Comparison of ENCODE assay signal across 8 cellular contexts in the genomic region with DNA sequence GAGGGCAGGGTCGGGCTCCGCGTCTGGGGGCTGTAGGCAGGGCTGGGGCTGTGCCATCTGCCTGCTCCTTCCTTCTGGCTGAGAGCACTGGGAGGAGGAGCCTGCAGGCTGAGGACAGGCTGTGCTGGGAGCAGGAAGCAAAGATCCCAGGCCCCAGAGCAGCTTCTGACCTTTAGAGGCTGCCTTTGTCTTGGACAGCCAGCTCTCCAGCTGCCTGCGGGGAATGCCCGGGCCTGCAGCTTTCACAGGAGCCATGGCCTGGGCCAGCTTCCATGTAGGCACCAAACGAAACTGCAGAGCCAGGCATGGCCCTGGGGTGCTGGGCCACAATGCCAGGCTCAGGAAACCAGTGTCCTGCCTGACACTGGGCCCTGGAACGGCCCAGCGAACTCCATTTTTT.
DNase-seq lines count a peak whose midpoint lies in the region; ATAC-seq and TF ChIP-seq lines count a peak whose summit lies in the region.

No MANE protein-coding gene starts in this region.

- H3K4me1 Mint-ChIP-seq in glutamatergic neuron (ENCODE audit: low read depth, unreplicated experiment): peaks cover 11% of the 10 kb centered on the region

- no peak overlapping the region for H3K4me3 Mint-ChIP-seq in glutamatergic neuron (ENCODE audit: unreplicated experiment)

- peak overlapping the region; percentile 92 for H3K27ac Mint-ChIP-seq in glutamatergic neuron (ENCODE audit: unreplicated experiment)

- peak overlapping the region; percentile 40; the same call in 1 of the 2 replicates for H3K4me2 ChIP-seq in SK-N-SH
- H3K4me2 ChIP-seq in osteoblast (ENCODE audit: insufficient read depth, low read length): no peak overlapping the region
- H3K4me2 ChIP-seq in OCI-LY7 (ENCODE audit: low read length): no peak overlapping the region

- CTCF ChIA-PET in SK-N-SH (lab: Yijun Ruan, JAX): no interaction called here
- CTCF ChIA-PET in OCI-LY7 (lab: Charles Lee; ENCODE audit: unreplicated experiment): no interaction called here

- no peak for TF ChIP-seq CTCF in SK-N-SH (IDR thresholded peaks at IDR 0.05)
- TF ChIP-seq CTCF in glutamatergic neuron (IDR thresholded peaks at IDR 0.05; ENCODE audit: partially characterized antibody, unreplicated experiment): no peak
- TF ChIP-seq CTCF in osteoblast (IDR thresholded peaks at IDR 0.05; ENCODE audit: extremely low read depth, low read depth, low read length): no peak
- no peak for TF ChIP-seq CTCF in OCI-LY7 (conservative IDR thresholded peaks at IDR 0.05; ENCODE audit: low read length)

- BruUV-seq in OCI-LY7 (replicated peaks; lab: Mats Ljungman, UMichigan): no TSS peak

- H3K9me2 ChIP-seq in SK-N-SH (no peaks in the 10 kb centered on the region), OCI-LY7 (ENCODE audit: insufficient read depth, low read length) (no peaks in the 10 kb centered on the region)

- POLR2A ChIA-PET in SK-N-SH (lab: Yijun Ruan, JAX): interaction anchor here (0.6 to 0.7 kb wide), 3 partner anchors 22 to 78 kb away, joined by 3 to 5 read pairs (median 3); no protein-coding TSS in a partner anchor
- POLR2A ChIA-PET in OCI-LY7 (lab: Charles Lee): no interaction called here

- DNase-seq in Ammon's horn (ENCODE audit: low spot score): peak; percentile 87
- DNase-seq in SK-N-SH: peak; percentile 74
- DNase-seq in glutamatergic neuron: peak; percentile 66
- peak; percentile 78 for DNase-seq in osteoblast (ENCODE audit: insufficient read length, low spot score, missing footprints)
- DNase-seq in activated effector memory CD4-positive, alpha-beta T cell treated with anti-CD3 and anti-CD28 coated beads, Interleukin-2, amount 50 U/mL, for 16 hours: no peak
- DNase-seq in OCI-LY7 (ENCODE audit: low spot score): no peak

- H3K9me3 Mint-ChIP-seq in glutamatergic neuron (ENCODE audit: unreplicated experiment): peaks cover 4% of the 10 kb centered on the region

- peak overlapping the region; percentile 31; the same call in 1 of the 2 replicates for H3K9ac ChIP-seq in SK-N-SH

- intact Hi-C loops in OCI-LY7 (cut with micrococcal nuclease; ENCODE audit: unreplicated experiment): no loop called here

- H4K20me1 ChIP-seq in SK-N-SH (ENCODE audit: insufficient read depth) (no peaks in the 10 kb centered on the region), osteoblast (ENCODE audit: insufficient read depth, low read length) (no peaks in the 10 kb centered on the region), OCI-LY7 (ENCODE audit: insufficient read depth, low read length) (no peaks in the 10 kb centered on the region)

- peaks cover 4% of the 10 kb centered on the region for H3F3A ChIP-seq in SK-N-SH (replicated peaks; ENCODE audit: insufficient read depth)

- H3K27ac ChIP-seq in SK-N-SH (ENCODE audit: low read depth in 2 of 2, low read length in 1 of 2) (peak overlapping the region; percentile 33 to 84; a peak in 3 of 4 replicates), osteoblast (ENCODE audit: low read depth, low read length) (peak overlapping the region; percentile 12), OCI-LY7 (ENCODE audit: low read depth, low read length, poor library complexity, severe bottlenecking) (no peak overlapping the region)

- H3K4me3 ChIP-seq in SK-N-SH (ENCODE audit: low read depth in 2 of 2, low read length in 1 of 2) (no peak overlapping the region), osteoblast (ENCODE audit: insufficient read depth, low read length) (no peak overlapping the region), OCI-LY7 (ENCODE audit: low read depth, low read length, poor library complexity, severe bottlenecking) (no peak overlapping the region)

- peaks cover 6 to 11% of the 10 kb centered on the region in 2 experiments; a peak in 2 of 4 replicates for H3K4me1 ChIP-seq in SK-N-SH (ENCODE audit: control insufficient read depth in 1 of 2, insufficient read depth in 2 of 2, low read depth in 1 of 2, low read length in 1 of 2)
- peaks cover 3% of the 10 kb centered on the region for H3K4me1 ChIP-seq in osteoblast (ENCODE audit: insufficient read depth, low read length)
- peaks cover 20% of the 10 kb centered on the region for H3K4me1 ChIP-seq in OCI-LY7 (ENCODE audit: insufficient read depth, low read length, poor library complexity, severe bottlenecking)

- 54% methylated on average over 6 of the region's 8 CpGs for WGBS in SK-N-SH (ENCODE audit: low lambda C conversion rate)

- H2AFZ ChIP-seq in SK-N-SH (ENCODE audit: low read depth) (peak overlapping the region; percentile 93; the same call in 1 of the 2 replicates), osteoblast (ENCODE audit: low read length) (peak overlapping the region; percentile 96), OCI-LY7 (ENCODE audit: low read length) (no peak overlapping the region)

- ATAC-seq in HG02973 (IDR thresholded peaks at IDR 0.05; ENCODE audit: unreplicated experiment): no peak
- no peak for ATAC-seq in GM19463 (IDR thresholded peaks at IDR 0.05; ENCODE audit: unreplicated experiment)

- no peaks in the 10 kb centered on the region for H3K79me2 ChIP-seq in SK-N-SH (ENCODE audit: insufficient read depth)
- H3K79me2 ChIP-seq in osteoblast (ENCODE audit: insufficient read depth, low read length): no peaks in the 10 kb centered on the region
- H3K79me2 ChIP-seq in OCI-LY7 (ENCODE audit: insufficient read depth, low read depth, low read length): no peaks in the 10 kb centered on the region

- TF ChIP-seq RAD21 in SK-N-SH (IDR thresholded peaks at IDR 0.05; ENCODE audit: low read length): no peak

- peaks cover 2% of the 10 kb centered on the region for H3K27me3 Mint-ChIP-seq in glutamatergic neuron (ENCODE audit: unreplicated experiment)

- H3K9me3 ChIP-seq in SK-N-SH (no peaks in the 10 kb centered on the region), osteoblast (ENCODE audit: low read depth, low read length) (no peaks in the 10 kb centered on the region), OCI-LY7 (ENCODE audit: low read length) (peaks cover 8% of the 10 kb centered on the region; the same call in 1 of the 2 replicates)

- no peak for TF ChIP-seq EP300 in SK-N-SH (IDR thresholded peaks at IDR 0.05; ENCODE audit: borderline replicate concordance in 1 of 2, low read depth in 1 of 2, low read length in 1 of 2)

- H3K27me3 ChIP-seq in SK-N-SH (ENCODE audit: insufficient read depth) (no peaks in the 10 kb centered on the region), osteoblast (ENCODE audit: insufficient read depth, low read length) (no peaks in the 10 kb centered on the region)

- no peaks in the 10 kb centered on the region for H3K36me3 Mint-ChIP-seq in glutamatergic neuron (ENCODE audit: unreplicated experiment)

- no peaks in the 10 kb centered on the region for H3K36me3 ChIP-seq in SK-N-SH (replicated peaks in 1 of 2; ENCODE audit: control insufficient read depth in 1 of 2, insufficient read depth in 2 of 2, low read length in 1 of 2)
- no peaks in the 10 kb centered on the region for H3K36me3 ChIP-seq in osteoblast (ENCODE audit: insufficient read depth, low read length)
- H3K36me3 ChIP-seq in OCI-LY7 (ENCODE audit: insufficient read depth, low read length): peaks cover 27% of the 10 kb centered on the region

TF ChIP-seq in SK-N-SH, 30 proteins besides CTCF, POLR2A, EP300 and RAD21 (continues in another document):
- TF ChIP-seq CHD2 (IDR thresholded peaks at IDR 0.05; ENCODE audit: low read length, partially characterized antibody) (peak; percentile 12), POLR2AphosphoS5 (IDR thresholded peaks at IDR 0.05; ENCODE audit: low read depth, low read length) (peak; percentile 35; the same call in 1 of the 2 replicates), FOXJ3 (CRISPR knock-in tag; IDR thresholded peaks at IDR 0.05) (peak; percentile 52; the same call in 1 of the 2 replicates), MXI1 (IDR thresholded peaks at IDR 0.05; ENCODE audit: low read depth, low read length) (no peak), TAF1 (IDR thresholded peaks at IDR 0.05; ENCODE audit: borderline replicate concordance, low read depth, low read length) (no peak), MEF2A (IDR thresholded peaks at IDR 0.05; ENCODE audit: borderline replicate concordance, low read depth) (no peak), JUND (IDR thresholded peaks at IDR 0.05) (no peak), RCOR1 (IDR thresholded peaks at IDR 0.05; ENCODE audit: low read length) (no peak)
- TF ChIP-seq, protein P1, sequence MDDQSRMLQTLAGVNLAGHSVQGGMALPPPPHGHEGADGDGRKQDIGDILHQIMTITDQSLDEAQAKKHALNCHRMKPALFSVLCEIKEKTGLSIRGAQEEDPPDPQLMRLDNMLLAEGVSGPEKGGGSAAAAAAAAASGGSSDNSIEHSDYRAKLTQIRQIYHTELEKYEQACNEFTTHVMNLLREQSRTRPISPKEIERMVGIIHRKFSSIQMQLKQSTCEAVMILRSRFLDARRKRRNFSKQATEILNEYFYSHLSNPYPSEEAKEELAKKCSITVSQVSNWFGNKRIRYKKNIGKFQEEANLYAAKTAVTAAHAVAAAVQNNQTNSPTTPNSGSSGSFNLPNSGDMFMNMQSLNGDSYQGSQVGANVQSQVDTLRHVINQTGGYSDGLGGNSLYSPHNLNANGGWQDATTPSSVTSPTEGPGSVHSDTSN (IDR thresholded peaks at IDR 0.05): no peak
- TF ChIP-seq, protein P2, sequence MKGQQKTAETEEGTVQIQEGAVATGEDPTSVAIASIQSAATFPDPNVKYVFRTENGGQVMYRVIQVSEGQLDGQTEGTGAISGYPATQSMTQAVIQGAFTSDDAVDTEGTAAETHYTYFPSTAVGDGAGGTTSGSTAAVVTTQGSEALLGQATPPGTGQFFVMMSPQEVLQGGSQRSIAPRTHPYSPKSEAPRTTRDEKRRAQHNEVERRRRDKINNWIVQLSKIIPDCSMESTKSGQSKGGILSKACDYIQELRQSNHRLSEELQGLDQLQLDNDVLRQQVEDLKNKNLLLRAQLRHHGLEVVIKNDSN (IDR thresholded peaks at IDR 0.05; ENCODE audit: borderline replicate concordance, low read depth): no peak

Comparison
In these comparisons a context has a peak if more than half of its experiments do, and no peak if none do; other contexts are left out.
1. DNase-seq: peak in Ammon's horn (single experiment), SK-N-SH (single experiment), glutamatergic neuron (single experiment) and osteoblast (single experiment); none in activated effector memory CD4-positive, alpha-beta T cell treated with anti-CD3 and anti-CD28 coated beads, Interleukin-2, amount 50 U/mL, for 16 hours (single experiment) and OCI-LY7 (single experiment).